In genomic region chr6:26521485-26522391, GRCh38 we compare ENCODE assay signal across 8 cellular contexts. TPM values are rescaled to one million over a fixed set of nuclear protein-coding genes. Genes with fewer than 3 reads are reported as not detected.
DNase-seq lines count a peak whose midpoint lies in the region; ATAC-seq and TF ChIP-seq lines count a peak whose summit lies in the region.

No MANE protein-coding gene starts in this region.

- peak overlapping the region; percentile 57 for H3K4me3 ChIP-seq in SJSA1
- peak overlapping the region; percentile 61 for H3K4me3 ChIP-seq in ovary
- H3K4me3 ChIP-seq in thyroid gland (replicated peaks in 1 of 3) = peak overlapping the region in 2 of 3 donors; percentile 30 to 46

- peaks cover 35% of the 10 kb centered on the region for H3K4me1 Mint-ChIP-seq in activated naive CD4-positive, alpha-beta T cell treated with anti-CD3 and anti-CD28 coated beads, Interleukin-2, amount 50 U/mL, for 24 hours

- H3K9me3 Mint-ChIP-seq in activated naive CD4-positive, alpha-beta T cell treated with anti-CD3 and anti-CD28 coated beads, Interleukin-2, amount 50 U/mL, for 24 hours = no peaks in the 10 kb centered on the region

- peak overlapping the region; percentile 86 for H3K4me3 Mint-ChIP-seq in activated naive CD4-positive, alpha-beta T cell treated with anti-CD3 and anti-CD28 coated beads, Interleukin-2, amount 50 U/mL, for 24 hours

- peak overlapping the region; percentile 100 for H3K27ac Mint-ChIP-seq in activated naive CD4-positive, alpha-beta T cell treated with anti-CD3 and anti-CD28 coated beads, Interleukin-2, amount 50 U/mL, for 24 hours

- H3K36me3 Mint-ChIP-seq in activated naive CD4-positive, alpha-beta T cell treated with anti-CD3 and anti-CD28 coated beads, Interleukin-2, amount 50 U/mL, for 24 hours = no peaks in the 10 kb centered on the region

- no peak for TF ChIP-seq EP300 in ovary (IDR thresholded peaks at IDR 0.05)

- TF ChIP-seq POLR2A in ovary (IDR thresholded peaks at IDR 0.05) (peak; percentile 46), thyroid gland (IDR thresholded peaks at IDR 0.05) (peak in 1 of 2 donors; percentile 54)

- H3K4me1 ChIP-seq in SJSA1 (replicated peaks) (peaks cover 35% of the 10 kb centered on the region), ovary (ENCODE audit: insufficient read depth) (peaks cover 3% of the 10 kb centered on the region), thyroid gland (peaks cover 0 to 3% of the 10 kb centered on the region in 2 donors)

- intact Hi-C loops in head of caudate nucleus (cut with DNase I) (loop anchor here (2.0 kb wide), 1 partner anchor 15 kb away; no protein-coding TSS in a partner anchor), ovary (cut with DNase I) (loop anchor here in 1 of 4 donors (1.0 kb wide), 1 partner anchor 33 kb away; no protein-coding TSS in a partner anchor), thyroid gland (cut with DNase I) (no loop called here)

- DNase-seq in CD1c-positive myeloid dendritic cell (ENCODE audit: extremely low spot score) = peak; percentile 82
- DNase-seq in SJSA1 (ENCODE audit: low read depth in 1 of 2, low spot score in 2 of 2) = peak; percentile 87 to 93
- peak; percentile 27 to 84 (median 68) for DNase-seq in head of caudate nucleus
- DNase-seq in ovary = peak; percentile 79 to 89 (median 82)
- peak; percentile 76 to 79 for DNase-seq in thyroid gland

- peak overlapping the region; percentile 96 for H3K27ac ChIP-seq in SJSA1
- H3K27ac ChIP-seq in ovary = peak overlapping the region; percentile 97 to 99
- H3K27ac ChIP-seq in thyroid gland = peak overlapping the region; percentile 91 to 97 (median 96)

- H3K36me3 ChIP-seq in SJSA1 (no peaks in the 10 kb centered on the region; the same call in 1 of the 2 replicates), ovary (no peaks in the 10 kb centered on the region), thyroid gland (no peaks in the 10 kb centered on the region)

- no peaks in the 10 kb centered on the region for H3K27me3 Mint-ChIP-seq in activated naive CD4-positive, alpha-beta T cell treated with anti-CD3 and anti-CD28 coated beads, Interleukin-2, amount 50 U/mL, for 24 hours

- TF ChIP-seq CTCF in ovary (IDR thresholded peaks at IDR 0.05) = peak; percentile 21 to 50 (median 36)
- TF ChIP-seq CTCF in thyroid gland (IDR thresholded peaks at IDR 0.05) = peak in 4 of 6 experiments; percentile 18 to 44 (median 30)

- ATAC-seq in GM19397 (IDR thresholded peaks at IDR 0.05; ENCODE audit: unreplicated experiment) = peak; percentile 76
- ATAC-seq in HG03558 (IDR thresholded peaks at IDR 0.05; ENCODE audit: extremely low read depth, unreplicated experiment) = peak; percentile 45

- H3K9me3 ChIP-seq in SJSA1 (replicated peaks) (no peaks in the 10 kb centered on the region), ovary (no peaks in the 10 kb centered on the region), thyroid gland (no peaks in the 10 kb centered on the region)

- no peaks in the 10 kb centered on the region for H3K27me3 ChIP-seq in SJSA1 (replicated peaks)
- no peaks in the 10 kb centered on the region for H3K27me3 ChIP-seq in ovary
- no peaks in the 10 kb centered on the region for H3K27me3 ChIP-seq in thyroid gland

- WGBS in ovary, 3 donors = 3 to 5% (median 5%) methylated on average over 61 to 76 of the region's 76 CpGs
- 8 to 15% methylated on average over 39 to 59 of the region's 76 CpGs for WGBS in thyroid gland, 2 donors

RNA-seq across cellular contexts. Expression of gene HMGN4, which starts 16.4 kb away (rescaled TPM):
- total RNA-seq in SJSA1 (2014; rRNA removed; shearing (Covaris generic)) = 110 TPM in 2 replicates
- total RNA-seq in ovary (10 to 100 TPM; 48.6 to 78.9 (median 58.4) TPM), thyroid gland (10 to 100 TPM; 54.6 to 68.4 (median 63.8) TPM)
- polyA plus RNA-seq in ovary = 10 to 100 TPM; 53.5 to 69.7 TPM

RNA-seq across cellular contexts. Expression of gene BTN1A1, which starts 21.6 kb away (rescaled TPM):
- total RNA-seq in SJSA1 (2014; rRNA removed; shearing (Covaris generic)) = not detected in 2 replicates
- total RNA-seq in ovary (not detected), thyroid gland (not detected)
- polyA plus RNA-seq in ovary = under 1 TPM; 0.02 to 0.05 TPM

Comparison
In these comparisons a context has a peak if more than half of its experiments do, and no peak if none do; other contexts are left out.
1. Peak in every context shown above with its lines: DNase-seq, ATAC-seq, H3K4me3 ChIP-seq and H3K27ac ChIP-seq.